ENCODE assay signal across 8 cellular contexts in the genomic region with DNA sequence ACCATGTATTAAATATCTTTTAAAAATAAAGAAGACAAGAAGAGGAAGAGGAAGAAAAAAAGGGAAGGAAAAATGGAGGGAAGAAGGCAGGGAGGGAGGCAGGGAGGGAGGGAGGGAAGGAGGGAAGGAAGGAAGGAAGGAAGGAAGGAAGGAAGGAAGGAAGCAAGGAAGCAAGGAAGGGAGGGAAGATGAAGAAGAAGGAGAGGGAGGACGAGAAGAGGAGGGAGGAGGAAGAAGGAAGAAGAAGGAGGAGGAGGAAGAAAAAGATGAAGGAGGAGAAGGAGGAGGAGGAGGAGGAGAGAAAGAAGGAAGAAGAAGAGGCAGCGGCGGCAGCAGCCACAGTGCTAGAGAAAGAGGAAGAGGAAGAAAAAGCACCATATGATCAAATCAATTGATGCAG.
"Had no signal": no experiment of that assay in that cellular context is flagged by ENCODE, and none has a peak within 500 bp of the region (broad histone marks: within the 10 kb centered on the region; RNA-seq: fewer than 3 reads in every experiment).

No MANE protein-coding gene starts in this region.

- H2AFZ ChIP-seq: GM23338 had no signal

- DNase-seq: H9, HCEC 1CT, HFFc6 had no signal

- H3K4me2 ChIP-seq: GM23338 had no signal

- H3K27ac ChIP-seq: HL-60 had no signal

- FAIRE-seq: H1, H54, HepG2 had no signal

- H3K4me3 ChIP-seq: GM23338 had no signal

- ATAC-seq: GM23338, HepG2 had no signal
